In genomic region chr15:39963806-39964205, GRCh38 we compare ENCODE assay signal across 18 cellular contexts. TPM values are rescaled to one million over a fixed set of nuclear protein-coding genes. Genes with fewer than 3 reads are reported as not detected.
DNase-seq lines count a peak whose midpoint lies in the region; TF ChIP-seq lines count a peak whose summit lies in the region.
"Had no signal": no experiment of that assay in that cellular context is flagged by ENCODE, and none has a peak within 500 bp of the region (broad histone marks: within the 10 kb centered on the region; RNA-seq: fewer than 3 reads in every experiment).

No MANE protein-coding gene starts in this region.

- peak overlapping the region; percentile 88 for H3K27ac ChIP-seq in SK-N-MC
- no peak overlapping the region for H3K27ac ChIP-seq in prostate gland
- H3K27ac ChIP-seq: GM23248, Peyer's patch had no signal

- no peaks in the 10 kb centered on the region for H3K27me3 ChIP-seq in prostate gland (replicated peaks; ENCODE audit: insufficient read depth)
- H3K27me3 ChIP-seq: Peyer's patch had no signal

- no peak overlapping the region for H3K9ac ChIP-seq in SK-N-MC (ENCODE audit: insufficient read length)
- H3K9ac ChIP-seq: GM23248, SK-N-SH had no signal

- H3K4me3 ChIP-seq in AG10803 (ENCODE audit: low read length) (no peak overlapping the region), SK-N-MC (peak overlapping the region; percentile 31; the same call in 1 of the 2 replicates), fibroblast of villous mesenchyme (ENCODE audit: low read depth, low read length) (no peak overlapping the region), prostate gland (no peak overlapping the region)
- H3K4me3 ChIP-seq: GM12878, GM23248, HAP-1, Peyer's patch had no signal

- WGBS in prostate gland: 36% methylated on average over 2 of the region's 2 CpGs

- TF ChIP-seq CTCF in AG10803 (conservative IDR thresholded peaks at IDR 0.05; ENCODE audit: low read length) (no peak), HFFc6 (IDR thresholded peaks at IDR 0.05) (no peak), fibroblast of villous mesenchyme (IDR thresholded peaks at IDR 0.05; ENCODE audit: insufficient read depth, low read depth, low read length) (no peak), prostate gland (IDR thresholded peaks at IDR 0.05) (no peak)

- H3K4me1 ChIP-seq in prostate gland (replicated peaks): no peaks in the 10 kb centered on the region
- H3K4me1 ChIP-seq: Peyer's patch had no signal

- peaks cover 2% of the 10 kb centered on the region; the same call in 1 of the 2 replicates for H3K27me3 Mint-ChIP-seq in HFFc6 (ENCODE audit: insufficient read depth)

- DNase-seq in AG10803 (ENCODE audit: low read depth) (peak; percentile 87), HFFc6 (peak; percentile 25), SK-N-MC (ENCODE audit: low read depth, low spot score) (peak; percentile 91), fibroblast of villous mesenchyme (ENCODE audit: low read depth) (peak; percentile 85), prostate gland (ENCODE audit: low spot score) (no peak), middle frontal gyrus (ENCODE audit: extremely low spot score, low spot score) (no peak), DMS 273 (lab: John Stamatoyannopoulos, UW; ENCODE audit: unreplicated experiment) (no peak)
- DNase-seq: DMS 273 treated with DMSO at 0.1 percent for 48 hours, GF-D8, GM23248, KBM-7, NCI-H1417 treated with DMSO at 0.1 percent for 48 hours, NCI-H1930, Peyer's patch, Right ventricle myocardium superior, SK-N-SH had no signal

- no peaks in the 10 kb centered on the region for H3K9me3 ChIP-seq in SK-N-MC (ENCODE audit: low read depth, low read length)
- no peaks in the 10 kb centered on the region for H3K9me3 ChIP-seq in prostate gland
- H3K9me3 ChIP-seq: HAP-1, Peyer's patch, SK-N-SH had no signal

- 0 out of 2 replicates have a peak overlapping the region, but pooled peaks have one; percentile 1 for H3K27ac Mint-ChIP-seq in HFFc6

- peaks cover 41% of the 10 kb centered on the region for H3K36me3 Mint-ChIP-seq in HFFc6 (ENCODE audit: low read depth)

- intact Hi-C loops in prostate gland (cut with DNase I): no loop called here

- H3K4me3 Mint-ChIP-seq in HFFc6: no peak overlapping the region

- H3K4me1 Mint-ChIP-seq in HFFc6 (ENCODE audit: low read depth): peaks cover 24% of the 10 kb centered on the region

- H3K9me3 Mint-ChIP-seq in HFFc6: no peaks in the 10 kb centered on the region

- no peak for TF ChIP-seq POLR2A in prostate gland (IDR thresholded peaks at IDR 0.05)

- H3K36me3 ChIP-seq in SK-N-MC (ENCODE audit: insufficient read depth, low read length): peaks cover 70% of the 10 kb centered on the region
- peaks cover 0 to 6% of the 10 kb centered on the region in 2 donors for H3K36me3 ChIP-seq in prostate gland

RNA-seq across cellular contexts. Expression of gene EIF2AK4, which starts 29.9 kb away (rescaled TPM):
- 10 to 100 TPM; 85.6 to 94.3 (median 90.1) TPM for total RNA-seq in HFFc6 (2021; fragmentation: NEBNext Ultra II Directional; extraction: Animal tissue kit (Norgen Biotek cat#: 25700))
- 70.2 and 104 TPM in 2 replicates for total RNA-seq in fibroblast of villous mesenchyme
- total RNA-seq in prostate gland: 10 to 100 TPM; 42.3 to 57.7 TPM

RNA-seq across cellular contexts. Expression of gene GPR176, which starts 43.7 kb away (rescaled TPM):
- 100 to 1,000 TPM; 151 to 193 (median 169) TPM for total RNA-seq in HFFc6 (2021; fragmentation: NEBNext Ultra II Directional; extraction: Animal tissue kit (Norgen Biotek cat#: 25700))
- total RNA-seq in fibroblast of villous mesenchyme (111 and 120 TPM in 2 replicates), prostate gland (10 to 100 TPM; 26.2 to 28.3 TPM)

Comparison
In these comparisons a context has a peak if more than half of its experiments do, and no peak if none do; other contexts are left out.
1. DNase-seq: peak in AG10803 (single experiment), HFFc6 (single experiment), SK-N-MC (single experiment) and fibroblast of villous mesenchyme (single experiment); none in prostate gland (single experiment), middle frontal gyrus (single experiment) and DMS 273 (single experiment).